Comparison of ENCODE assay signal across 12 cellular contexts in the genomic region with DNA sequence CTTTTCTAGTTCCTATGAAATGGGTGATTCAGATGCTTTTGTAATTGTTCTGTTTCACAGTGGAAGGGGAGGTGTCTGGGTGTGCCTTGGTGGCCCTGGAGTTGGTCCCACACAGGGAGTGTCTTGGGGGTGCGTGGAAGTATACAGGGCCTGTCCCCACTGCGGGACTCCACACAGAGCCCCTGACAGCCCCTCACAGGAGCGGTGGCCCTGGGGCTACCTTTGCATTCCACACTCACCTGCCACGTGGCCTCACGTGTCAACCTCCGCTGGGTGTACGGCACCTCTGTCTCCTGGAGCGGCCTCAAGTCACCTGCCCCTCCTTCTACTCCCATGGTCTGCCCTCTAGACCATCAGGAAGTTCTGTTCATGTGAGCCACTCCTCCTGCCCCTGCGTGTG. TPM values are rescaled to one million over a fixed set of nuclear protein-coding genes. Genes with fewer than 3 reads are reported as not detected.
DNase-seq lines count a peak whose midpoint lies in the region; ATAC-seq and TF ChIP-seq lines count a peak whose summit lies in the region.
"Had no signal": no experiment of that assay in that cellular context is flagged by ENCODE, and none has a peak within 500 bp of the region (broad histone marks: within the 10 kb centered on the region; RNA-seq: fewer than 3 reads in every experiment).

No MANE protein-coding gene starts in this region.

- DNase-seq in heart left ventricle (peak in 1 of 5 donors; percentile 57), left cardiac atrium (no peak), epithelial cell of prostate (ENCODE audit: low read depth, low spot score) (no peak), vagina (ENCODE audit: extremely low spot score in 2 of 2) (no peak), dermis blood vessel endothelial cell (no peak), occipital lobe (lab: John Stamatoyannopoulos, UW) (no peak)
- DNase-seq in naive thymus-derived CD8-positive, alpha-beta T cell: peak in 1 of 10 donors; percentile 47
- DNase-seq: ACHN; activated T-cell treated with anti-CD3 and anti-CD28 coated beads, Interleukin-2, amount 50 U/mL, for 4 hours; kidney glomerular epithelial cell had no signal

- TF ChIP-seq CTCF in heart left ventricle (IDR thresholded peaks at IDR 0.05) (no peak), vagina (IDR thresholded peaks at IDR 0.05) (no peak)

- ATAC-seq in heart left ventricle: no peak
- no peak for ATAC-seq in left cardiac atrium
- ATAC-seq in naive thymus-derived CD8-positive, alpha-beta T cell: no peak
- ATAC-seq in GM21423 (IDR thresholded peaks at IDR 0.05; ENCODE audit: unreplicated experiment): no peak
- ATAC-seq: activated T-cell treated with anti-CD3 and anti-CD28 coated beads, Interleukin-2, amount 50 U/mL, for 4 hours had no signal

- H3K27me3 Mint-ChIP-seq in naive thymus-derived CD8-positive, alpha-beta T cell: no peaks in the 10 kb centered on the region

- H3K36me3 Mint-ChIP-seq in naive thymus-derived CD8-positive, alpha-beta T cell: no peaks in the 10 kb centered on the region

- H3K4me1 Mint-ChIP-seq in naive thymus-derived CD8-positive, alpha-beta T cell: peaks cover 13 to 63% (median 48%) of the 10 kb centered on the region in 4 donors

- no peaks in the 10 kb centered on the region for H3K9me3 ChIP-seq in heart left ventricle
- H3K9me3 ChIP-seq in vagina: no peaks in the 10 kb centered on the region
- H3K9me3 ChIP-seq: thoracic aorta had no signal

- H3K4me1 ChIP-seq in heart left ventricle (peaks cover 2 to 44% (median 26%) of the 10 kb centered on the region in 12 donors), vagina (peaks cover 33% of the 10 kb centered on the region)

- POLR2A ChIA-PET in naive thymus-derived CD8-positive, alpha-beta T cell (lab: Charles Lee): no interaction called here

- H3K9me3 Mint-ChIP-seq in naive thymus-derived CD8-positive, alpha-beta T cell: no peaks in the 10 kb centered on the region
- H3K9me3 Mint-ChIP-seq: activated T-cell treated with anti-CD3 and anti-CD28 coated beads, Interleukin-2, amount 50 U/mL, for 4 hours had no signal

- TF ChIP-seq POLR2A in heart left ventricle (IDR thresholded peaks at IDR 0.05) (no peak), vagina (IDR thresholded peaks at IDR 0.05) (no peak)

- 74 to 85% (median 80%) methylated on average over 9 of the region's 9 CpGs for whole genome bisulfite sequencing in heart left ventricle, 4 donors

- H3K27ac Mint-ChIP-seq in naive thymus-derived CD8-positive, alpha-beta T cell: peak overlapping the region in 7 of 10 donors; percentile 15 to 87 (median 61)

- intact Hi-C loops in heart left ventricle (cut with DNase I): loop anchor here in 3 of 10 donors (2.0 to 5.0 kb wide), 2 partner anchors 36 to 39 kb away; no protein-coding TSS in a partner anchor
- intact Hi-C loops in left cardiac atrium (cut with DNase I): no loop called here
- intact Hi-C loops in vagina (cut with DNase I): no loop called here

- no peak overlapping the region for H3K4me3 ChIP-seq in heart left ventricle
- H3K4me3 ChIP-seq in vagina: no peak overlapping the region
- H3K4me3 ChIP-seq: thoracic aorta had no signal

- H3K4me3 Mint-ChIP-seq in naive thymus-derived CD8-positive, alpha-beta T cell: no peak overlapping the region

- H3K36me3 ChIP-seq in heart left ventricle: no peaks in the 10 kb centered on the region
- H3K36me3 ChIP-seq in vagina: no peaks in the 10 kb centered on the region
- H3K36me3 ChIP-seq: thoracic aorta had no signal

- H3K27me3 ChIP-seq in heart left ventricle (no peaks in the 10 kb centered on the region), vagina (no peaks in the 10 kb centered on the region)

- peak overlapping the region in 11 of 12 donors; percentile 62 to 97 (median 81) for H3K27ac ChIP-seq in heart left ventricle
- H3K27ac ChIP-seq in epithelial cell of prostate: peak overlapping the region; percentile 72
- H3K27ac ChIP-seq in vagina: peak overlapping the region; percentile 87

RNA-seq across cellular contexts. Expression of a gene that starts 58.7 kb away (rescaled TPM):
- total RNA-seq in heart left ventricle (10 to 100 TPM; 20.9 to 50.8 (median 34.8) TPM), left cardiac atrium (10 to 100 TPM; 35.4 to 41.4 TPM), vagina (92.3 TPM), dermis blood vessel endothelial cell (16.0 and 21.8 TPM in 2 replicates), occipital lobe (20.3 TPM)
- polyA plus RNA-seq in heart left ventricle: 10 to 100 TPM; 57.3 to 61.3 TPM
- total RNA-seq in naive thymus-derived CD8-positive, alpha-beta T cell: 10 to 100 TPM; 39.4 to 49.3 TPM
- 10 to 100 TPM; 70.1 to 76.6 (median 74.9) TPM for polyA plus RNA-seq in naive thymus-derived CD8-positive, alpha-beta T cell
